In the genomic region with DNA sequence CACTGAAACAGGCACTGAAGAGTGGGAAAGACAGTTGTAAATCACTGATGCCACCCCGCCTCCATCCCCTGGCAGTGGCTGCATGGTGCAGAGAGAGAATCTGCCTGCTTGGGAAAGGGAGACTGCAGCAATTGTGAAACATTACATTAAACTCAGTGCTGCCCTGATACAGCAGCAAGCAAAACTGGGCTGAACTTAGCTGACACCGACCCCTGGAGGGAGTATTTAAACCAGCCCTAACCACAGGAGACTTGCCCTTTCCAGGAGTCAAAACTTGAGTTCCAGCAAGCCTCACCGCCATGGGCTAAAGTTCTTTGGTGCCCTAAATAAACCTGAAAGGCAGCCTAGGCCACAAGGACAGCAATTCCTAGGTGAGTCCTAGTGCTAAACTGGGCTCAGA, we compare ENCODE assay signal across 27 cellular contexts.
"Had no signal": no experiment of that assay in that cellular context is flagged by ENCODE, and none has a peak within 500 bp of the region (broad histone marks: within the 10 kb centered on the region; RNA-seq: fewer than 3 reads in every experiment).

No MANE protein-coding gene starts in this region.

- H3K27me3 Mint-ChIP-seq: stimulated activated naive CD8-positive, alpha-beta T cell treated with anti-CD3 and anti-CD28 coated beads, Interleukin-15, Interleukin-2, amounts not matched to agents 100 ng/mL and 50 ng/mL, for 24 hours had no signal

- H3K9me3 Mint-ChIP-seq: natural killer cell; stimulated activated effector memory CD8-positive, alpha-beta T cell treated with anti-CD3 and anti-CD28 coated beads, Interleukin-12 subunit alpha, Interleukin-12 subunit beta, amount 100 ng/mL, for 72 hours; stimulated activated naive CD8-positive, alpha-beta T cell treated with anti-CD3 and anti-CD28 coated beads, Interleukin-15, Interleukin-2, amounts not matched to agents 100 ng/mL and 50 ng/mL, for 24 hours had no signal

- H3K9me3 ChIP-seq: pancreas, prostate gland, vagina had no signal

- H3K4me3 Mint-ChIP-seq: mesothelial cell of epicardium; naive B cell; natural killer cell; stimulated activated effector memory CD8-positive, alpha-beta T cell treated with anti-CD3 and anti-CD28 coated beads, Interleukin-12 subunit alpha, Interleukin-12 subunit beta, amount 100 ng/mL, for 72 hours; stimulated activated naive CD8-positive, alpha-beta T cell treated with anti-CD3 and anti-CD28 coated beads, Interleukin-15, Interleukin-2, amounts not matched to agents 100 ng/mL and 50 ng/mL, for 24 hours had no signal

- FAIRE-seq: pancreas had no signal

- H3K36me3 ChIP-seq: heart left ventricle, left lung, lower lobe of right lung, pancreas, prostate gland, tibial nerve, upper lobe of left lung, vagina had no signal

- H3K27ac ChIP-seq: heart left ventricle, left lung, lower lobe of right lung, pancreas, prostate gland, skin epidermis, tibial nerve, upper lobe of left lung, vagina had no signal

- H3K36me3 Mint-ChIP-seq: mesothelial cell of epicardium; naive B cell; natural killer cell; stimulated activated effector memory CD8-positive, alpha-beta T cell treated with anti-CD3 and anti-CD28 coated beads, Interleukin-12 subunit alpha, Interleukin-12 subunit beta, amount 100 ng/mL, for 72 hours had no signal

- H3K4me3 ChIP-seq: heart left ventricle, left lung, lower lobe of right lung, pancreas, prostate gland, skin epidermis, tibial nerve, upper lobe of left lung, vagina had no signal

- H3K4me1 Mint-ChIP-seq: mesothelial cell of epicardium; naive B cell; natural killer cell; stimulated activated effector memory CD8-positive, alpha-beta T cell treated with anti-CD3 and anti-CD28 coated beads, Interleukin-12 subunit alpha, Interleukin-12 subunit beta, amount 100 ng/mL, for 72 hours had no signal

- DNase-seq: heart left ventricle; hypothalamus; islet precursor cell; left cardiac atrium; left lung; lower lobe of right lung; mammary epithelial cell; mesenchymal stem cell; naive B cell; natural killer cell; pancreas; posterior cingulate gyrus; retina; right cardiac atrium; stimulated activated CD4-positive, alpha-beta T cell treated with anti-CD3 and anti-CD28 coated beads, Interleukin-12 subunit alpha, Interleukin-12 subunit beta, amount 100 ng/mL, for 4 hours; stimulated activated CD4-positive, alpha-beta T cell treated with anti-CD3 and anti-CD28 coated beads, Interleukin-15, amount 100 ng/mL, for 24 hours; stimulated activated CD4-positive, alpha-beta T cell treated with anti-CD3 and anti-CD28 coated beads, Interleukin-2, amount 100 ng/mL, for 24 hours; stimulated activated CD4-positive, alpha-beta T cell treated with anti-CD3 and anti-CD28 coated beads, Interleukin-4, amount 100 ng/mL, for 1 hour; stimulated activated naive CD4-positive, alpha-beta T cell; upper lobe of left lung had no signal

- H3K4me1 ChIP-seq: heart left ventricle, left lung, lower lobe of right lung, pancreas, prostate gland, tibial nerve, upper lobe of left lung, vagina had no signal

- H3K27me3 ChIP-seq: heart left ventricle, pancreas, tibial nerve, upper lobe of left lung, vagina had no signal

- H3K27ac Mint-ChIP-seq: mesothelial cell of epicardium; naive B cell; natural killer cell; stimulated activated effector memory CD8-positive, alpha-beta T cell treated with anti-CD3 and anti-CD28 coated beads, Interleukin-12 subunit alpha, Interleukin-12 subunit beta, amount 100 ng/mL, for 72 hours; stimulated activated naive CD8-positive, alpha-beta T cell treated with anti-CD3 and anti-CD28 coated beads, Interleukin-15, Interleukin-2, amounts not matched to agents 100 ng/mL and 50 ng/mL, for 24 hours had no signal
